ENCODE assay signal across 18 cellular contexts in genomic region chr2:120379916-120380893, GRCh38. TPM values are rescaled to one million over a fixed set of nuclear protein-coding genes. Genes with fewer than 3 reads are reported as not detected.
DNase-seq lines count a peak whose midpoint lies in the region; ATAC-seq lines count a peak whose summit lies in the region.
"Had no signal": no experiment of that assay in that cellular context is flagged by ENCODE, and none has a peak within 500 bp of the region (broad histone marks: within the 10 kb centered on the region; RNA-seq: fewer than 3 reads in every experiment).

No MANE protein-coding gene starts in this region.

- ATAC-seq in left ventricle myocardium superior = no peak
- ATAC-seq in HG02763 (IDR thresholded peaks at IDR 0.05; ENCODE audit: unreplicated experiment) = no peak
- no peak for ATAC-seq in HG03097 (IDR thresholded peaks at IDR 0.05; ENCODE audit: low FRiP score, unreplicated experiment)
- ATAC-seq in GM19467 (IDR thresholded peaks at IDR 0.05; ENCODE audit: unreplicated experiment) = no peak
- ATAC-seq: GM12878; left lobe of liver; stimulated activated naive B cell treated with anti-CD40 and anti-IgM and Interleukin-4, amounts not matched to agents 10 μg/mL and 1 μg/mL and 100 μg/mL, for 72 hours had no signal

- intact Hi-C loops in left ventricle myocardium superior (cut with micrococcal nuclease) = no loop called here
- intact Hi-C loops in cardiac septum (cut with DNase I) = no loop called here

- DNase-seq in left ventricle myocardium superior (peak; percentile 15), cardiac septum (ENCODE audit: low spot score) (no peak), NCI-H2107 treated with DMSO at 0.1 percent for 48 hours (lab: John Stamatoyannopoulos, UW; ENCODE audit: unreplicated experiment) (peak; percentile 83), RPMI7951 (ENCODE audit: low read depth) (peak; percentile 56)
- DNase-seq in stimulated activated CD4-positive, alpha-beta T cell treated with anti-CD3 and anti-CD28 coated beads, Interleukin-4, amount 100 ng/mL, for 24 hours = no peak
- DNase-seq: activated CD4-positive, alpha-beta T cell treated with anti-CD3 and anti-CD28 coated beads, Interleukin-2, amount 10 ng/mL, durations not matched to agents 7 days and 5 days; activated naive CD8-positive, alpha-beta T cell treated with anti-CD3 and anti-CD28 coated beads for 36 hours; activated T-cell treated with anti-CD3 and anti-CD28 coated beads, Interleukin-2, amount 50 U/mL, for 1 hour; CD4-positive, CD25-positive, alpha-beta regulatory T cell; effector CD8-positive, alpha-beta T cell; MM.1S; spleen; stimulated activated naive B cell treated with anti-CD40 and anti-IgM and Interleukin-4, amounts not matched to agents 10 μg/mL and 1 μg/mL and 100 μg/mL, for 72 hours had no signal

RNA-seq across cellular contexts. Expression of gene INHBB, which starts 34.3 kb away (rescaled TPM):
- total RNA-seq in left ventricle myocardium superior (2.8 TPM), cardiac septum (2.8 TPM)
- total RNA-seq in RPMI7951 (2014; rRNA removed; shearing (Covaris generic)) = 0.24 TPM in 1 of 2 replicates, not detected in the other
- total RNA-seq: activated CD4-positive, alpha-beta T cell treated with anti-CD3 and anti-CD28 coated beads, Interleukin-2, amount 10 ng/mL, durations not matched to agents 7 days and 5 days; activated naive CD8-positive, alpha-beta T cell treated with anti-CD3 and anti-CD28 coated beads for 36 hours; CD4-positive, CD25-positive, alpha-beta regulatory T cell had no signal

Comparison
In these comparisons a context has a peak if more than half of its experiments do, and no peak if none do; other contexts are left out.
1. DNase-seq: peak in left ventricle myocardium superior (single experiment), NCI-H2107 treated with DMSO at 0.1 percent for 48 hours (single experiment) and RPMI7951 (single experiment); none in cardiac septum (single experiment) and stimulated activated CD4-positive, alpha-beta T cell treated with anti-CD3 and anti-CD28 coated beads, Interleukin-4, amount 100 ng/mL, for 24 hours (single experiment).